In the genomic region with DNA sequence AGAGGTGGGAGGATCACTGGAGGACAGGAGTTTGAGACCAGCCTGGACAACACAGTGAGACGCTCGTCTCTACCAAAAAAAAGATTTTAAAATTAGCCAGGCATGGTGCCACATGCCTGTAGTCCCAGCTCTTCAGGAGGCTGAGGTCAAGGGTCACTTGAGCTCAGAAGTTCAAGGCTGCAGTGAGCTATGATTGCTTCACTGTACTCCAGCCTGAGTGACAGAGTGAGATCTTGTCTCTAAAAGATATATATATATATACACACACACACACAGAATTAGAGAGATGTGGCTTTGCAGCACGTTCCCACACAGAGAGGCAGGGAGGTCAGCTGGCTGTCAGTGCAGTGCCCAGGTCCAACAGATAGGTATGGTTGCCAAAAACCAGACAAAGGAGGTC, we compare ENCODE assay signal across 6 cellular contexts.
DNase-seq lines count a peak whose midpoint lies in the region; ATAC-seq, FAIRE-seq and TF ChIP-seq lines count a peak whose summit lies in the region.
"Not testable (repeated sequence)": the region's sequence is repeated elsewhere in the genome, so short reads cannot be mapped to it uniquely, and the experiment has no call there.

No MANE protein-coding gene starts in this region.

- peak overlapping the region; percentile 57 for H3K27ac ChIP-seq in RWPE1
- not testable (repeated sequence) for H3K27ac ChIP-seq in astrocyte (ENCODE audit: low read depth, low read length); endodermal cell (ENCODE audit: low read depth, low read length); HepG2 (ENCODE audit: extremely low read length, insufficient read depth, low read length); right lobe of liver

- not testable (repeated sequence) for TF ChIP-seq EP300 in HepG2 (IDR thresholded peaks at IDR 0.05; ENCODE audit: low read depth in 2 of 2, low read length in 2 of 2); HepG2 (CRISPR knock-in tag; IDR thresholded peaks at IDR 0.05; ENCODE audit: borderline replicate concordance)

- BruUV-seq in HepG2 (replicated peaks; lab: Mats Ljungman, UMichigan): not testable (repeated sequence)

- not testable (repeated sequence) for H3K9me3 ChIP-seq in astrocyte (ENCODE audit: insufficient read depth, low read depth, low read length); endodermal cell (ENCODE audit: control insufficient read depth, low read length); HepG2 (ENCODE audit: low read length); right lobe of liver

- H2AFZ ChIP-seq in astrocyte (ENCODE audit: low read depth, low read length); HepG2 (ENCODE audit: low read length): not testable (repeated sequence)

- H3K36me3 ChIP-seq in astrocyte (ENCODE audit: insufficient read depth, low read length); endodermal cell (ENCODE audit: control insufficient read depth, insufficient read depth, low read length); HepG2 (replicated peaks in 1 of 2; ENCODE audit: control insufficient read depth in 1 of 2, insufficient read depth in 2 of 2, low read length in 2 of 2); right lobe of liver: not testable (repeated sequence)

- not testable (repeated sequence) for H3K4me3 ChIP-seq in astrocyte (ENCODE audit: insufficient read depth, low read depth, low read length); endodermal cell (ENCODE audit: low read length); HepG2 (replicated peaks in 1 of 3; ENCODE audit: insufficient read depth in 1 of 3, low read depth in 2 of 3, low read length in 3 of 3); right lobe of liver

- in situ Hi-C loops in HepG2 (cut with HindIII; ENCODE audit: extremely low pct_ligation_motif_present, low pct_unique_long_range_greater_than_20kb): loop anchor here (25.0 kb wide), 1 partner anchor 178 kb away; no protein-coding TSS in a partner anchor

- not testable (repeated sequence) for H3K4me2 ChIP-seq in astrocyte (ENCODE audit: low read length); HepG2 (ENCODE audit: low read depth, low read length)

- intact Hi-C loops in activated CD4-positive, alpha-beta T cell treated with anti-CD3 and anti-CD28 coated beads, Interleukin-2, amount 10 ng/mL, durations not matched to agents 24 days and 14 days (cut with micrococcal nuclease): loop anchor here (10.0 kb wide), 1 partner anchor 221 kb away; no protein-coding TSS in a partner anchor
- intact Hi-C loops in HepG2 (cut with micrococcal nuclease; ENCODE audit: unreplicated experiment); right lobe of liver (cut with DNase I): not testable (repeated sequence)

- CTCF ChIA-PET in RWPE1 (lab: Yijun Ruan, JAX): interaction anchor here (1.0 kb wide), 1 partner anchor 215 kb away, joined by 3 read pairs; no protein-coding TSS in a partner anchor
- CTCF ChIA-PET in HepG2 (lab: Yijun Ruan, JAX; ENCODE audit: low intra/inter-chr PET ratio, low total read pairs): not testable (repeated sequence)

- H3K27me3 Mint-ChIP-seq in activated CD4-positive, alpha-beta T cell treated with anti-CD3 and anti-CD28 coated beads, Interleukin-2, amount 10 ng/mL, durations not matched to agents 24 days and 14 days; astrocyte (ENCODE audit: low read depth, unreplicated experiment); endodermal cell (ENCODE audit: insufficient read depth): not testable (repeated sequence)

- H3K27me3 ChIP-seq in astrocyte (ENCODE audit: insufficient read depth, low read length); endodermal cell (ENCODE audit: control insufficient read depth, insufficient read depth, low read length, poor library complexity, severe bottlenecking); HepG2 (ENCODE audit: control insufficient read depth in 1 of 2, insufficient read depth in 2 of 2, low read length in 2 of 2); right lobe of liver: not testable (repeated sequence)

- ATAC-seq in HepG2 (peak; percentile 19; the same call in 1 of the 3 replicates), right lobe of liver (peak; percentile 68 to 82 (median 78))

- no CpG with 5 or more reads among the region's 3 CpGs for WGBS in endodermal cell (ENCODE audit: insufficient coverage in 1 of 2, insufficient read length in 1 of 2), 2 experiments
- WGBS in HepG2 (ENCODE audit: low lambda C conversion rate): 46% methylated on average over 3 of the region's 3 CpGs
- 33% methylated on average over 1 of the region's 3 CpGs for WGBS in right lobe of liver (ENCODE audit: insufficient coverage, low coverage, low lambda C conversion rate, missing lambda C conversion rate)

- H3K4me3 Mint-ChIP-seq in activated CD4-positive, alpha-beta T cell treated with anti-CD3 and anti-CD28 coated beads, Interleukin-2, amount 10 ng/mL, durations not matched to agents 24 days and 14 days; endodermal cell: not testable (repeated sequence)
- H3K4me3 Mint-ChIP-seq in astrocyte (ENCODE audit: unreplicated experiment): peak overlapping the region; percentile 30

- H3K79me2 ChIP-seq in astrocyte (ENCODE audit: insufficient read depth, low read length): peaks cover 77% of the 10 kb centered on the region
- peaks cover 48% of the 10 kb centered on the region for H3K79me2 ChIP-seq in HepG2 (ENCODE audit: insufficient read depth, low read length)

- H3K4me1 ChIP-seq in astrocyte (ENCODE audit: insufficient read depth, low read length); endodermal cell (ENCODE audit: control insufficient read depth, insufficient read depth, low read length); right lobe of liver: not testable (repeated sequence)
- H3K4me1 ChIP-seq in HepG2 (ENCODE audit: insufficient read depth, low read length): peaks cover 14% of the 10 kb centered on the region

- not testable (repeated sequence) for H3K27ac Mint-ChIP-seq in activated CD4-positive, alpha-beta T cell treated with anti-CD3 and anti-CD28 coated beads, Interleukin-2, amount 10 ng/mL, durations not matched to agents 24 days and 14 days; astrocyte (ENCODE audit: unreplicated experiment); endodermal cell

- not testable (repeated sequence) for H3K9ac ChIP-seq in astrocyte (ENCODE audit: low read length); endodermal cell (ENCODE audit: extremely low read depth, low read length, poor library complexity, severe bottlenecking); HepG2 (ENCODE audit: insufficient read depth, low read depth, low read length)

- H4K20me1 ChIP-seq in astrocyte (ENCODE audit: insufficient read depth, low read length): peaks cover 17% of the 10 kb centered on the region
- not testable (repeated sequence) for H4K20me1 ChIP-seq in HepG2 (ENCODE audit: insufficient read depth, low read length)

- H3K9me3 Mint-ChIP-seq in activated CD4-positive, alpha-beta T cell treated with anti-CD3 and anti-CD28 coated beads, Interleukin-2, amount 10 ng/mL, durations not matched to agents 24 days and 14 days; astrocyte (ENCODE audit: unreplicated experiment); endodermal cell: not testable (repeated sequence)

- not testable (repeated sequence) for TF ChIP-seq POLR2A in HepG2 (IDR thresholded peaks at IDR 0.05; ENCODE audit: insufficient read depth in 1 of 2, low read depth in 2 of 2, low read length in 2 of 2); right lobe of liver (IDR thresholded peaks at IDR 0.05)

- TF ChIP-seq RAD21 in HepG2 (CRISPR knock-in tag; IDR thresholded peaks at IDR 0.05): not testable (repeated sequence)

- not testable (repeated sequence) for TF ChIP-seq CTCF in RWPE1 (conservative IDR thresholded peaks at IDR 0.05; ENCODE audit: low read depth); astrocyte (IDR thresholded peaks at IDR 0.05; ENCODE audit: insufficient read depth, low read depth, low read length); endodermal cell (conservative IDR thresholded peaks at IDR 0.05); HepG2 (CRISPR knock-in tag; IDR thresholded peaks at IDR 0.05); right lobe of liver (IDR thresholded peaks at IDR 0.05)

- POLR2A ChIA-PET in RWPE1 (lab: Yijun Ruan, JAX; ENCODE audit: low non-redundant PET); HepG2 (lab: Yijun Ruan, JAX): not testable (repeated sequence)

- H3K36me3 Mint-ChIP-seq in activated CD4-positive, alpha-beta T cell treated with anti-CD3 and anti-CD28 coated beads, Interleukin-2, amount 10 ng/mL, durations not matched to agents 24 days and 14 days (ENCODE audit: low read depth): peaks cover 23% of the 10 kb centered on the region
- not testable (repeated sequence) for H3K36me3 Mint-ChIP-seq in astrocyte (ENCODE audit: low read depth, unreplicated experiment); endodermal cell (ENCODE audit: low read depth)

- FAIRE-seq in astrocyte (lab: Jason Lieb, UNC): not testable (repeated sequence)
- FAIRE-seq in HepG2 (lab: Jason Lieb, UNC): peak; percentile 55

- peaks cover 30% of the 10 kb centered on the region for H3K4me1 Mint-ChIP-seq in activated CD4-positive, alpha-beta T cell treated with anti-CD3 and anti-CD28 coated beads, Interleukin-2, amount 10 ng/mL, durations not matched to agents 24 days and 14 days
- H3K4me1 Mint-ChIP-seq in astrocyte (ENCODE audit: low read depth, unreplicated experiment): peaks cover 25% of the 10 kb centered on the region
- not testable (repeated sequence) for H3K4me1 Mint-ChIP-seq in endodermal cell

- DNase-seq in RWPE1 (ENCODE audit: low spot score); astrocyte (ENCODE audit: low read depth): not testable (repeated sequence)
- peak; percentile 34 for DNase-seq in activated CD4-positive, alpha-beta T cell treated with anti-CD3 and anti-CD28 coated beads, Interleukin-2, amount 10 ng/mL, durations not matched to agents 24 days and 14 days
- DNase-seq in endodermal cell (peak; percentile 5), HepG2 (ENCODE audit: low spot score) (peak; percentile 32), right lobe of liver (peak in 1 of 3 donors; percentile 58)

TF ChIP-seq in HepG2, 621 proteins besides CTCF, POLR2A, EP300 and RAD21 (continues in another document):
- peak; percentile 35; the same call in 1 of the 2 replicates for TF ChIP-seq RXRA (CRISPR knock-in tag; IDR thresholded peaks at IDR 0.05)
- peak; percentile 56 for TF ChIP-seq NR2F6 (IDR thresholded peaks at IDR 0.05)
- peak; percentile 88 for TF ChIP-seq NR2F6 (CRISPR knock-in tag; IDR thresholded peaks at IDR 0.05)
- TF ChIP-seq NR2F1 (CRISPR knock-in tag; IDR thresholded peaks at IDR 0.05): peak in 1 of 2 experiments; percentile 63; a peak in 1 of 4 replicates
